8 cellular contexts compared by ENCODE assay signal in genomic region chr17:77140878-77141767, GRCh38. TPM values are rescaled to one million over a fixed set of nuclear protein-coding genes. Genes with fewer than 3 reads are reported as not detected.
DNase-seq lines count a peak whose midpoint lies in the region; ATAC-seq lines count a peak whose summit lies in the region.

TSS of gene SEC14L1 (plus strand) at chr17:77140969. CDS start at chr17:77143597, 2,628 bp downstream.

- ATAC-seq in GM21619 (IDR thresholded peaks at IDR 0.05; ENCODE audit: unreplicated experiment), result peak; percentile 28

- H3K27ac ChIP-seq in effector memory CD4-positive, alpha-beta T cell (ENCODE audit: insufficient read depth, low read length, poor library complexity, severe bottlenecking), result peak within 1 kb of the TSS; percentile 90
- H3K27ac ChIP-seq in mesodermal cell (ENCODE audit: low read depth, low read length, severe bottlenecking) (peak within 1 kb of the TSS; percentile 90), subcutaneous abdominal adipose tissue (ENCODE audit: low read depth, low read length) (peak within 1 kb of the TSS; percentile 90)

- 0 to 1% methylated on average over 43 to 53 of the region's 99 CpGs for WGBS in mesodermal cell (ENCODE audit: insufficient coverage in 2 of 2), 2 experiments

- DNase-seq in DMS53 (lab: John Stamatoyannopoulos, UW) (peak; percentile 83), Kasumi-1 (lab: John Stamatoyannopoulos, UW) (peak; percentile 13 to 26), HPDE6-E6E7 (ENCODE audit: extremely low spot score) (no peak)
- DNase-seq in activated CD4-positive, CD25-positive, alpha-beta regulatory T cell treated with anti-CD3 and anti-CD28 coated beads, Interleukin-2, amount 50 U/mL, for 72 hours, result peak; percentile 51
- DNase-seq in effector memory CD4-positive, alpha-beta T cell, result peak in 1 of 3 donors; percentile 9

- H3K36me3 ChIP-seq in effector memory CD4-positive, alpha-beta T cell (ENCODE audit: control insufficient read depth, insufficient read depth, low read length), result no peaks in the 10 kb centered on the region
- peaks cover 39% of the 10 kb centered on the region for H3K36me3 ChIP-seq in mesodermal cell (ENCODE audit: control insufficient read depth, insufficient read depth, low read length)
- H3K36me3 ChIP-seq in subcutaneous abdominal adipose tissue (ENCODE audit: control insufficient read depth in 5 of 5, insufficient read depth in 5 of 5, low read length in 5 of 5), result peaks cover 5 to 19% (median 15%) of the 10 kb centered on the region in 5 donors

- H3K4me3 ChIP-seq in effector memory CD4-positive, alpha-beta T cell (ENCODE audit: insufficient read depth, low read depth, low read length, poor library complexity, severe bottlenecking), result peak within 1 kb of the TSS; percentile 71
- H3K4me3 ChIP-seq in mesodermal cell (ENCODE audit: extremely low read depth, insufficient read depth, low read length, poor library complexity, severe bottlenecking) (peak within 1 kb of the TSS; percentile 68), subcutaneous abdominal adipose tissue (ENCODE audit: low read depth in 1 of 5, low read length in 5 of 5) (peak within 1 kb of the TSS; percentile 70 to 94 (median 91))

- no peaks in the 10 kb centered on the region for H3K27me3 ChIP-seq in effector memory CD4-positive, alpha-beta T cell (replicated peaks; ENCODE audit: control insufficient read depth, insufficient read depth, low read length, poor library complexity, severe bottlenecking)
- H3K27me3 ChIP-seq in subcutaneous abdominal adipose tissue (ENCODE audit: control insufficient read depth in 5 of 5, insufficient read depth in 4 of 5, low read length in 5 of 5), result no peaks in the 10 kb centered on the region

- peaks cover 18% of the 10 kb centered on the region for H3K4me1 ChIP-seq in effector memory CD4-positive, alpha-beta T cell (ENCODE audit: control insufficient read depth, insufficient read depth, low read length, poor library complexity, severe bottlenecking)
- H3K4me1 ChIP-seq in mesodermal cell (ENCODE audit: control insufficient read depth, insufficient read depth, low read length, poor library complexity, severe bottlenecking) (peaks cover 29% of the 10 kb centered on the region), subcutaneous abdominal adipose tissue (ENCODE audit: control insufficient read depth in 5 of 5, insufficient read depth in 5 of 5, low read length in 5 of 5) (peaks cover 7 to 56% (median 30%) of the 10 kb centered on the region in 5 donors)

- peaks cover 8% of the 10 kb centered on the region for H3K9me3 ChIP-seq in effector memory CD4-positive, alpha-beta T cell (ENCODE audit: control insufficient read depth, low read length)
- H3K9me3 ChIP-seq in mesodermal cell (ENCODE audit: control insufficient read depth, low read length), result peaks cover 23% of the 10 kb centered on the region
- peaks cover 0 to 2% (median 0%) of the 10 kb centered on the region in 5 donors for H3K9me3 ChIP-seq in subcutaneous abdominal adipose tissue (ENCODE audit: control insufficient read depth in 5 of 5, low read length in 5 of 5)

- peak within 1 kb of the TSS; percentile 29 to 85 (median 83) for H3K9ac ChIP-seq in subcutaneous abdominal adipose tissue (ENCODE audit: low read length in 5 of 5)

RNA-seq across cellular contexts. Expression of gene SEC14L1, which starts in this region (rescaled TPM):
- 203 TPM for polyA plus RNA-seq in mesodermal cell (2013, experiment 1 of 2)
- polyA plus RNA-seq in mesodermal cell (2013, experiment 2 of 2), result 152 TPM
